6 cellular contexts compared by ENCODE assay signal in genomic region chr19:14434157-14434501, GRCh38. TPM values are rescaled to one million over a fixed set of nuclear protein-coding genes. Genes with fewer than 3 reads are reported as not detected.
DNase-seq lines count a peak whose midpoint lies in the region; ATAC-seq and TF ChIP-seq lines count a peak whose summit lies in the region.

No MANE protein-coding gene starts in this region.

- H3K27me3 ChIP-seq in endodermal cell (ENCODE audit: control insufficient read depth, insufficient read depth, low read length, poor library complexity, severe bottlenecking) = no peaks in the 10 kb centered on the region
- H3K27me3 ChIP-seq in skeletal muscle tissue (ENCODE audit: control insufficient read depth in 3 of 3, insufficient read depth in 3 of 3, low read length in 3 of 3) = peaks cover 0 to 9% (median 6%) of the 10 kb centered on the region in 3 donors

- no peaks in the 10 kb centered on the region for H3K9me3 Mint-ChIP-seq in endodermal cell

- H3K4me1 ChIP-seq in endodermal cell (ENCODE audit: control insufficient read depth, insufficient read depth, low read length) (no peaks in the 10 kb centered on the region), skeletal muscle tissue (ENCODE audit: control insufficient read depth in 3 of 3, insufficient read depth in 3 of 3, low read length in 3 of 3) (peaks cover 22 to 25% (median 24%) of the 10 kb centered on the region in 3 donors)

- WGBS in endodermal cell (ENCODE audit: insufficient coverage in 1 of 2, insufficient read length in 1 of 2), 2 experiments = 81 to 84% methylated on average over 4 of the region's 4 CpGs

- peaks cover 6% of the 10 kb centered on the region for H3K4me1 Mint-ChIP-seq in endodermal cell

- DNase-seq in endodermal cell = no peak
- no peak for DNase-seq in cortex of kidney (lab: John Stamatoyannopoulos, UW)

- H3K4me3 ChIP-seq in endodermal cell (ENCODE audit: low read length) (peak overlapping the region; percentile 80), skeletal muscle tissue (ENCODE audit: low read length in 3 of 3) (peak overlapping the region; percentile 70 to 77 (median 75))

- peaks cover 10% of the 10 kb centered on the region; the same call in 1 of the 2 replicates for H3K36me3 ChIP-seq in KOPT-K1 (ENCODE audit: insufficient read depth, low read length)
- peaks cover 8% of the 10 kb centered on the region for H3K36me3 ChIP-seq in endodermal cell (ENCODE audit: control insufficient read depth, insufficient read depth, low read length)
- peaks cover 0 to 2% (median 0%) of the 10 kb centered on the region in 3 donors for H3K36me3 ChIP-seq in skeletal muscle tissue (ENCODE audit: control insufficient read depth in 3 of 3, insufficient read depth in 3 of 3, low read length in 3 of 3)

- no peaks in the 10 kb centered on the region for H3K36me3 Mint-ChIP-seq in endodermal cell (ENCODE audit: low read depth)

- H3K27ac ChIP-seq in 22Rv1 = peak overlapping the region; percentile 79
- H3K27ac ChIP-seq in KOPT-K1 (ENCODE audit: low read depth, low read length, poor library complexity, severe bottlenecking) = peak overlapping the region; percentile 82
- no peak overlapping the region for H3K27ac ChIP-seq in endodermal cell (ENCODE audit: low read depth, low read length)
- H3K27ac ChIP-seq in skeletal muscle tissue (ENCODE audit: low read depth, low read length) = peak overlapping the region; percentile 45

- no peak overlapping the region for H3K9ac ChIP-seq in endodermal cell (ENCODE audit: extremely low read depth, low read length, poor library complexity, severe bottlenecking)
- peak overlapping the region; percentile 75 to 86 (median 83) for H3K9ac ChIP-seq in skeletal muscle tissue (ENCODE audit: low read depth in 1 of 3, low read length in 3 of 3)

- H3K4me3 Mint-ChIP-seq in endodermal cell = peak overlapping the region; percentile 60

- peaks cover 19% of the 10 kb centered on the region for H3K27me3 Mint-ChIP-seq in endodermal cell (ENCODE audit: insufficient read depth)

- H3K27ac Mint-ChIP-seq in endodermal cell = no peak overlapping the region

- ATAC-seq in GM21423 (IDR thresholded peaks at IDR 0.05; ENCODE audit: unreplicated experiment) = no peak

- no peaks in the 10 kb centered on the region for H3K9me3 ChIP-seq in KOPT-K1 (ENCODE audit: insufficient read depth, low read length, poor library complexity, severe bottlenecking)
- H3K9me3 ChIP-seq in endodermal cell (ENCODE audit: control insufficient read depth, low read length) = no peaks in the 10 kb centered on the region
- H3K9me3 ChIP-seq in skeletal muscle tissue (ENCODE audit: control insufficient read depth in 3 of 3, low read length in 3 of 3) = no peaks in the 10 kb centered on the region

- TF ChIP-seq CTCF in 22Rv1 (IDR thresholded peaks at IDR 0.05) = no peak
- no peak for TF ChIP-seq CTCF in endodermal cell (conservative IDR thresholded peaks at IDR 0.05)

RNA-seq across cellular contexts. Expression of gene PKN1, which starts 1.0 kb away (rescaled TPM):
- total RNA-seq in endodermal cell = 100 to 1,000 TPM; 103 to 141 TPM
- 89.7 TPM for polyA plus RNA-seq in endodermal cell (2013, experiment 1 of 2)
- polyA plus RNA-seq in endodermal cell (2013, experiment 2 of 2) = 76.1 TPM
- 57.9 TPM for total RNA-seq in skeletal muscle tissue

RNA-seq across cellular contexts. Expression of gene DDX39A, which starts 15.0 kb away (rescaled TPM):
- total RNA-seq in endodermal cell = 10 to 100 TPM; 82.5 to 86.1 TPM
- polyA plus RNA-seq in endodermal cell (2013, experiment 1 of 2) = 96.1 TPM
- polyA plus RNA-seq in endodermal cell (2013, experiment 2 of 2) = 90.8 TPM
- 24.5 TPM for total RNA-seq in skeletal muscle tissue

RNA-seq across cellular contexts. Expression of gene PTGER1, which starts 41.0 kb away (rescaled TPM):
- total RNA-seq in endodermal cell (1 to 10 TPM in 1 of 2 donors, under 1 TPM in 1; 0.81 to 1.0 TPM), skeletal muscle tissue (not detected)
- not detected for polyA plus RNA-seq in endodermal cell (2013, experiment 1 of 2)
- 0.37 TPM for polyA plus RNA-seq in endodermal cell (2013, experiment 2 of 2)

RNA-seq across cellular contexts. Expression of gene ADGRE5, which starts 52.9 kb away (rescaled TPM):
- total RNA-seq in endodermal cell (1 to 10 TPM in 1 of 2 donors, under 1 TPM in 1; 0.60 to 1.2 TPM), skeletal muscle tissue (32.4 TPM)
- 2.8 TPM for polyA plus RNA-seq in endodermal cell (2013, experiment 1 of 2)
- polyA plus RNA-seq in endodermal cell (2013, experiment 2 of 2) = 2.3 TPM
